In the genomic region with DNA sequence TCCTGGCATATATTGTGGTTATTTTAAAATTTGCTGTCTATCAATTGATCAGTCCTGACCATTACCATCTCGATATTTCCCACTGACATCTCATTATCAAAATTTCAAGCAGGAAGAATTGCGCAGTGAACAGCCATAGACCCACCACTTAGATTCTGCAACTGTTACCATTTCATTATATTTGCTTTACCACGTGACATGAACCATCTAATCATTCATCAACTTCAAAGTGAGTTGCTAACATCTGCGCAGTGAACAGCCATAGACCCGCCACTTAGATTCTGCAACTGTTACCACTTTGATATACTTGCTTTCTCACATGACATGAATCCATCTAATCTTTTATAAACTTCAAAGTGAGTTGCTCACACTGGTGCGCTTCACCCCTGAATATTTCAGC, we compare ENCODE assay signal across 37 cellular contexts. TPM values are rescaled to one million over a fixed set of nuclear protein-coding genes. Genes with fewer than 3 reads are reported as not detected.
"Had no signal": no experiment of that assay in that cellular context is flagged by ENCODE, and none has a peak within 500 bp of the region (broad histone marks: within the 10 kb centered on the region; RNA-seq: fewer than 3 reads in every experiment).

No MANE protein-coding gene starts in this region.

- H3K4me1 Mint-ChIP-seq: immature natural killer cell; naive B cell; natural killer cell; stimulated activated memory B cell treated with anti-CD40 and anti-IgM and Interleukin-4, amounts not matched to agents 10 μg/mL and 1 μg/mL and 100 μg/mL, for 72 hours; stimulated activated naive CD8-positive, alpha-beta T cell treated with anti-CD3 and anti-CD28 coated beads, Interleukin-15, amount 100 ng/mL, for 72 hours had no signal

- H3K27ac ChIP-seq: left lung, lower lobe of right lung, parathyroid adenoma, right atrium auricular region, right lobe of liver, tibial nerve, uterus had no signal

- DNase-seq: hypothalamus; immature natural killer cell; left colon; mesendoderm; naive B cell; natural killer cell; stimulated activated CD4-positive, alpha-beta T cell treated with anti-CD3 and anti-CD28 coated beads, Interleukin-1b, Interleukin-23, amount 100 ng/mL, for 48 hours; stimulated activated CD4-positive, alpha-beta T cell treated with anti-CD3 and anti-CD28 coated beads, Interleukin-2, amount 100 ng/mL, for 48 hours; stimulated activated CD4-positive, alpha-beta T cell treated with anti-CD3 and anti-CD28 coated beads, Interleukin-4, amount 100 ng/mL, for 4 hours; stimulated activated CD8-positive, alpha-beta memory T cell treated with anti-CD3 and anti-CD28 coated beads, Interleukin-4, amount 100 ng/mL, for 48 hours; stimulated activated naive CD4-positive, alpha-beta T cell treated with Interleukin-2 at 50 U/mL for 16 hours; stimulated activated naive CD8-positive, alpha-beta T cell treated with anti-CD3 and anti-CD28 coated beads, Interleukin-15, amount 100 ng/mL, for 72 hours; substantia nigra; uterus had no signal

- H3K9me3 Mint-ChIP-seq: natural killer cell, type B pancreatic cell had no signal

- H3K9me3 ChIP-seq: lower lobe of right lung, right lobe of liver, uterus had no signal

- FAIRE-seq: islet of Langerhans, kidney had no signal

- H3K27ac Mint-ChIP-seq: immature natural killer cell; mesothelial cell of epicardium; naive B cell; natural killer cell; progenitor cell of endocrine pancreas; stimulated activated memory B cell treated with anti-CD40 and anti-IgM and Interleukin-4, amounts not matched to agents 10 μg/mL and 1 μg/mL and 100 μg/mL, for 72 hours; stimulated activated naive CD8-positive, alpha-beta T cell treated with anti-CD3 and anti-CD28 coated beads, Interleukin-15, amount 100 ng/mL, for 72 hours; type B pancreatic cell had no signal

- H3K4me3 ChIP-seq: left lung, lower lobe of right lung, right atrium auricular region, right lobe of liver, smooth muscle cell, tibial nerve, uterus had no signal

- H3K27me3 ChIP-seq: right atrium auricular region, right lobe of liver, uterus had no signal

- H3K4me3 Mint-ChIP-seq: immature natural killer cell; mesothelial cell of epicardium; naive B cell; natural killer cell; stimulated activated memory B cell treated with anti-CD40 and anti-IgM and Interleukin-4, amounts not matched to agents 10 μg/mL and 1 μg/mL and 100 μg/mL, for 72 hours; stimulated activated naive CD8-positive, alpha-beta T cell treated with anti-CD3 and anti-CD28 coated beads, Interleukin-15, amount 100 ng/mL, for 72 hours; type B pancreatic cell had no signal

- ATAC-seq: left colon; natural killer cell; right lobe of liver; stimulated activated memory B cell treated with anti-CD40 and anti-IgM and Interleukin-4, amounts not matched to agents 10 μg/mL and 1 μg/mL and 100 μg/mL, for 72 hours; stimulated activated naive CD8-positive, alpha-beta T cell treated with anti-CD3 and anti-CD28 coated beads, Interleukin-15, amount 100 ng/mL, for 72 hours had no signal

- H3K36me3 ChIP-seq: left lung, lower lobe of right lung, right atrium auricular region, right lobe of liver, tibial nerve, uterus had no signal

- H3K36me3 Mint-ChIP-seq: immature natural killer cell; mesothelial cell of epicardium; stimulated activated memory B cell treated with anti-CD40 and anti-IgM and Interleukin-4, amounts not matched to agents 10 μg/mL and 1 μg/mL and 100 μg/mL, for 72 hours; type B pancreatic cell had no signal

- H3K4me1 ChIP-seq: left lung, lower lobe of right lung, parathyroid adenoma, right atrium auricular region, right lobe of liver, tibial nerve, uterus had no signal

RNA-seq across cellular contexts. Expression of gene FOXL3, which starts 22.4 kb away (rescaled TPM):
- total RNA-seq: kidney, left lung, liver, lower lobe of right lung, mesothelial cell of epicardium, mononuclear cell, natural killer cell, omental fat pad, progenitor cell of endocrine pancreas, pulmonary artery endothelial cell, renal cortical epithelial cell, right atrium auricular region, right lobe of liver, skeletal muscle tissue, smooth muscle cell, temporal lobe, tibial nerve, ureter, uterus had no signal
- polyA plus RNA-seq: immature natural killer cell, liver, neural cell, smooth muscle cell, thymus had no signal
